Comparison of ENCODE assay signal across 21 cellular contexts in genomic region chr5:91397791-91398190, GRCh38. TPM values are rescaled to one million over a fixed set of nuclear protein-coding genes. Genes with fewer than 3 reads are reported as not detected.
DNase-seq lines count a peak whose midpoint lies in the region; ATAC-seq lines count a peak whose summit lies in the region.
"Had no signal": no experiment of that assay in that cellular context is flagged by ENCODE, and none has a peak within 500 bp of the region (broad histone marks: within the 10 kb centered on the region; RNA-seq: fewer than 3 reads in every experiment).

No MANE protein-coding gene starts in this region.

- no peaks in the 10 kb centered on the region for H3K9me3 Mint-ChIP-seq in immature natural killer cell
- no peaks in the 10 kb centered on the region for H3K9me3 Mint-ChIP-seq in activated naive CD4-positive, alpha-beta T cell treated with anti-CD3 and anti-CD28 coated beads, Interleukin-2, amount 10 ng/mL, durations not matched to agents 7 days and 5 days
- H3K9me3 Mint-ChIP-seq: naive B cell had no signal

- H3K4me3 Mint-ChIP-seq in immature natural killer cell = peak overlapping the region in 2 of 5 donors; percentile 30 to 66
- no peak overlapping the region for H3K4me3 Mint-ChIP-seq in activated naive CD4-positive, alpha-beta T cell treated with anti-CD3 and anti-CD28 coated beads, Interleukin-2, amount 10 ng/mL, durations not matched to agents 7 days and 5 days
- H3K4me3 Mint-ChIP-seq: B cell, naive B cell had no signal

- peaks cover 0 to 8% (median 0%) of the 10 kb centered on the region in 3 donors for H3K36me3 Mint-ChIP-seq in immature natural killer cell
- no peaks in the 10 kb centered on the region for H3K36me3 Mint-ChIP-seq in activated naive CD4-positive, alpha-beta T cell treated with anti-CD3 and anti-CD28 coated beads, Interleukin-2, amount 10 ng/mL, durations not matched to agents 7 days and 5 days
- H3K36me3 Mint-ChIP-seq: naive B cell had no signal

- peak overlapping the region in 5 of 6 donors; percentile 45 to 70 (median 58) for H3K27ac Mint-ChIP-seq in immature natural killer cell
- H3K27ac Mint-ChIP-seq in activated naive CD4-positive, alpha-beta T cell treated with anti-CD3 and anti-CD28 coated beads, Interleukin-2, amount 10 ng/mL, durations not matched to agents 7 days and 5 days = no peak overlapping the region
- H3K27ac Mint-ChIP-seq: B cell had no signal

- ATAC-seq in GM18870 (IDR thresholded peaks at IDR 0.05; ENCODE audit: unreplicated experiment) (peak; percentile 66), GM21381 (IDR thresholded peaks at IDR 0.05; ENCODE audit: unreplicated experiment) (peak; percentile 62), HG03139 (IDR thresholded peaks at IDR 0.05; ENCODE audit: unreplicated experiment) (peak; percentile 55)
- ATAC-seq: gastroesophageal sphincter; psoas muscle; stimulated activated naive CD8-positive, alpha-beta T cell treated with anti-CD3 and anti-CD28 coated beads, Interleukin-15, Interleukin-2, amounts not matched to agents 100 U/mL and 50 U/mL, for 24 hours had no signal

- DNase-seq in immature natural killer cell (no peak), NCI-H82 (lab: John Stamatoyannopoulos, UW) (no peak), SHP77 treated with DMSO at 0.1 percent for 48 hours (lab: John Stamatoyannopoulos, UW) (no peak)
- DNase-seq in activated naive CD4-positive, alpha-beta T cell treated with anti-CD3 and anti-CD28 coated beads, Interleukin-2, amount 10 ng/mL, durations not matched to agents 7 days and 5 days = no peak
- no peak for DNase-seq in stimulated activated CD4-positive, alpha-beta T cell treated with anti-CD3 and anti-CD28 coated beads, Interleukin-15, amount 100 ng/mL, for 24 hours
- DNase-seq: activated naive CD4-positive, alpha-beta T cell; GF-D8; KG1; naive B cell; NCI-H1092 treated with DMSO at 0.1 percent for 48 hours; NCI-H69; Peyer's patch; psoas muscle; spleen; stimulated activated naive CD8-positive, alpha-beta T cell treated with anti-CD3 and anti-CD28 coated beads, Interleukin-15, Interleukin-2, amounts not matched to agents 100 U/mL and 50 U/mL, for 24 hours; upper lobe of left lung had no signal

- peaks cover 13 to 17% of the 10 kb centered on the region in 2 donors for H3K4me1 Mint-ChIP-seq in immature natural killer cell
- H3K4me1 Mint-ChIP-seq in activated naive CD4-positive, alpha-beta T cell treated with anti-CD3 and anti-CD28 coated beads, Interleukin-2, amount 10 ng/mL, durations not matched to agents 7 days and 5 days = peaks cover 8% of the 10 kb centered on the region

- CTCF ChIA-PET in activated naive CD4-positive, alpha-beta T cell treated with anti-CD3 and anti-CD28 coated beads, Interleukin-2, amount 10 ng/mL, durations not matched to agents 7 days and 5 days (lab: Charles Lee) = interaction anchor here (4.4 kb wide), 1 partner anchor 13 kb away, joined by 19 read pairs; the partner anchor contains the start of gene ARRDC3

- H3K27me3 Mint-ChIP-seq in immature natural killer cell (ENCODE audit: low read depth in 3 of 3) = peaks cover 0 to 2% (median 0%) of the 10 kb centered on the region in 3 donors
- no peaks in the 10 kb centered on the region for H3K27me3 Mint-ChIP-seq in activated naive CD4-positive, alpha-beta T cell treated with anti-CD3 and anti-CD28 coated beads, Interleukin-2, amount 10 ng/mL, durations not matched to agents 7 days and 5 days
- H3K27me3 Mint-ChIP-seq: B cell, naive B cell had no signal

RNA-seq across cellular contexts. Expression of gene ARRDC3, which starts 14.7 kb away (rescaled TPM):
- polyA plus RNA-seq in immature natural killer cell = 10 to 100 TPM; 39.1 to 51.5 (median 50.3) TPM
